ENCODE assay signal across 17 cellular contexts in the genomic region with DNA sequence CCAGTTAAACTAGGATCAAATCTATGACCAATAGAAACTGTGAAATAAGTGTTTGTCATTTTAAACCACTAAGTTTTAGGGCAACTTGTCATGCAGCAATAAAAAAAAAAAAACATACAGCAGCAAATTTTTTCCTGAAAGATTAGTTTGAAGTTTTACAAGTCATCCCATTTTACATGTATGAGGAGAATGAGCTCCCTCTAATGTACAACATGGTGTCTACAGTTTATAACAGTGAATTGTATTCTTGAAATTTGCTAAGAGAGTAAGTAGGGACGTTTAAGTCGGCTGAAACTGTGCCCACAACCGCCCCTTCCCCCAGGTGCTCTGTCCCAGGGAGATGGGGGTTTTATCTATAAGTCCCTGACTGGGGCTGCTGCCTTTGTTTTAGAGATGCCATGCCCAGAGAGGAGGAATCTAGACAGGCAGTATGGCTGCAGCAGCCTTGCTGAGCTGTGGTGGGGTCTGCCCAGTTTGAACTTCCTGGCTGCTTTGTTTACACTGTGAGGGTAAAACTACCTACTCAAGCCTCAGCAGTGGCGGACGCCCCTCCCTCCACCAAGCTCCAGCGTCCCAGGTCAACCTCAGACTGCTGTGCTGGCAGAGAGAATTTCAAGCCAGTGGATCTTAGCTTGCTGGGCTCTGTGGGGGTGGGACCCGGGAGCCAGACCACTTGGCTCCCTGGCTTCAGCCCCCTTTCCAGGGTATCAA.
DNase-seq lines count a peak whose midpoint lies in the region; ATAC-seq and TF ChIP-seq lines count a peak whose summit lies in the region.
"Had no signal": no experiment of that assay in that cellular context is flagged by ENCODE, and none has a peak within 500 bp of the region (broad histone marks: within the 10 kb centered on the region; RNA-seq: fewer than 3 reads in every experiment).

No MANE protein-coding gene starts in this region.

- ATAC-seq in activated T-cell treated with anti-CD3 and anti-CD28 coated beads, Interleukin-2, amount 50 U/mL, for 72 hours (replicated peaks in 1 of 2): no peak
- ATAC-seq in GM21367 (IDR thresholded peaks at IDR 0.05; ENCODE audit: unreplicated experiment) (no peak), right cardiac atrium (no peak)
- ATAC-seq: GM12878 had no signal

- peak overlapping the region; percentile 23 for H3K9ac ChIP-seq in iPS-18a (ENCODE audit: low read length)
- H3K9ac ChIP-seq: BLaER1 had no signal

- TF ChIP-seq CTCF in 22Rv1 (IDR thresholded peaks at IDR 0.05) (peak; percentile 28; the same call in 1 of the 2 replicates), GM06990 (IDR thresholded peaks at IDR 0.05; ENCODE audit: insufficient read depth, low read length, poor library complexity, severe bottlenecking) (peak; percentile 3)

- no peak overlapping the region for H3K27ac Mint-ChIP-seq in activated T-cell treated with anti-CD3 and anti-CD28 coated beads, Interleukin-2, amount 50 U/mL, for 72 hours
- H3K27ac Mint-ChIP-seq: naive B cell had no signal

- H3K27me3 Mint-ChIP-seq in activated T-cell treated with anti-CD3 and anti-CD28 coated beads, Interleukin-2, amount 50 U/mL, for 72 hours (ENCODE audit: low read depth): no peaks in the 10 kb centered on the region
- H3K27me3 Mint-ChIP-seq: naive B cell had no signal

- no peaks in the 10 kb centered on the region for H3K36me3 Mint-ChIP-seq in activated T-cell treated with anti-CD3 and anti-CD28 coated beads, Interleukin-2, amount 50 U/mL, for 72 hours (ENCODE audit: insufficient read depth in 2 of 2)
- H3K36me3 Mint-ChIP-seq: naive B cell had no signal

- H3K27me3 ChIP-seq in GM06990 (replicated peaks; ENCODE audit: control insufficient read depth, insufficient read depth, low read length) (no peaks in the 10 kb centered on the region), iPS-18a (ENCODE audit: control insufficient read depth, insufficient read depth, low read length) (no peaks in the 10 kb centered on the region), right cardiac atrium (ENCODE audit: control insufficient read depth, insufficient read depth) (no peaks in the 10 kb centered on the region)
- H3K27me3 ChIP-seq: BLaER1, spleen had no signal

- intact Hi-C loops in right cardiac atrium (cut with DNase I): no loop called here

- H3K36me3 ChIP-seq in GM06990 (ENCODE audit: control insufficient read depth, insufficient read depth, low read length) (no peaks in the 10 kb centered on the region), iPS-18a (ENCODE audit: control insufficient read depth, low read depth, low read length) (no peaks in the 10 kb centered on the region)
- H3K36me3 ChIP-seq: BLaER1, spleen had no signal

- no peaks in the 10 kb centered on the region for H3K9me3 ChIP-seq in iPS-18a (ENCODE audit: control insufficient read depth, low read depth, low read length)
- no peaks in the 10 kb centered on the region for H3K9me3 ChIP-seq in right cardiac atrium (ENCODE audit: control insufficient read depth, low read length)
- H3K9me3 ChIP-seq: BLaER1, spleen had no signal

- H3K4me1 Mint-ChIP-seq in activated T-cell treated with anti-CD3 and anti-CD28 coated beads, Interleukin-2, amount 50 U/mL, for 72 hours (ENCODE audit: low read depth): no peaks in the 10 kb centered on the region
- H3K4me1 Mint-ChIP-seq: naive B cell had no signal

- H3K4me1 ChIP-seq in iPS-18a (ENCODE audit: control insufficient read depth, low read depth, low read length) (no peaks in the 10 kb centered on the region), right cardiac atrium (ENCODE audit: control insufficient read depth, insufficient read depth, low read length) (no peaks in the 10 kb centered on the region)
- H3K4me1 ChIP-seq: BLaER1, spleen had no signal

- DNase-seq in GM06990 (ENCODE audit: extremely low read depth, insufficient read length) (no peak), OCI-M1 (lab: John Stamatoyannopoulos, UW) (peak; percentile 19), substantia nigra (lab: John Stamatoyannopoulos, UW) (no peak), right cardiac atrium (no peak)
- DNase-seq in activated T-cell treated with anti-CD3 and anti-CD28 coated beads, Interleukin-2, amount 50 U/mL, for 72 hours: no peak
- DNase-seq: activated CD8-positive, alpha-beta memory T cell treated with anti-CD3 and anti-CD28 coated beads, Interleukin-2, amount 50 U/mL, for 4 hours; amygdala; naive B cell; NCI-H446; spleen; stimulated activated CD8-positive, alpha-beta memory T cell treated with anti-CD3 and anti-CD28 coated beads, Interleukin-4, amount 100 ng/mL, for 48 hours; T1000 had no signal

- 19% methylated on average over 7 of the region's 7 CpGs for WGBS in right cardiac atrium

- peaks cover 2% of the 10 kb centered on the region in 2 donors for H3K9me3 Mint-ChIP-seq in activated T-cell treated with anti-CD3 and anti-CD28 coated beads, Interleukin-2, amount 50 U/mL, for 72 hours

- H3K27ac ChIP-seq in 22Rv1 (no peak overlapping the region), iPS-18a (ENCODE audit: low read length) (no peak overlapping the region), substantia nigra (ENCODE audit: low read depth, low read length, poor library complexity, severe bottlenecking) (no peak overlapping the region), right cardiac atrium (ENCODE audit: low read length) (no peak overlapping the region)
- H3K27ac ChIP-seq: BLaER1, spleen had no signal

- H3K4me3 ChIP-seq in GM06990 (replicated peaks; ENCODE audit: low read depth, low read length): no peak overlapping the region
- H3K4me3 ChIP-seq in iPS-18a (ENCODE audit: low read length): no peak overlapping the region
- no peak overlapping the region for H3K4me3 ChIP-seq in right cardiac atrium (ENCODE audit: low read length)
- H3K4me3 ChIP-seq: BLaER1, GM12878, spleen had no signal

- H3K4me3 Mint-ChIP-seq in activated T-cell treated with anti-CD3 and anti-CD28 coated beads, Interleukin-2, amount 50 U/mL, for 72 hours: no peak overlapping the region
